9 cellular contexts compared by ENCODE assay signal in genomic region chr22:39077513-39077840, GRCh38. TPM values are rescaled to one million over a fixed set of nuclear protein-coding genes. Genes with fewer than 3 reads are reported as not detected.
DNase-seq lines count a peak whose midpoint lies in the region; ATAC-seq, FAIRE-seq and TF ChIP-seq lines count a peak whose summit lies in the region.
"Had no signal": no experiment of that assay in that cellular context is flagged by ENCODE, and none has a peak within 500 bp of the region (broad histone marks: within the 10 kb centered on the region; RNA-seq: fewer than 3 reads in every experiment).

No MANE protein-coding gene starts in this region.

- H3K27me3 ChIP-seq in CD8-positive, alpha-beta T cell (ENCODE audit: insufficient read depth, low read length): no peaks in the 10 kb centered on the region
- H3K27me3 ChIP-seq in Karpas-422 (ENCODE audit: low read length) (no peaks in the 10 kb centered on the region), H1 (replicated peaks in 1 of 4; ENCODE audit: control insufficient read depth in 3 of 4, extremely low read depth in 1 of 4, insufficient read depth in 3 of 4, low read length in 3 of 4) (no peaks in the 10 kb centered on the region), osteoblast (ENCODE audit: insufficient read depth, low read length) (no peaks in the 10 kb centered on the region)

- FAIRE-seq in H1 (lab: Jason Lieb, UNC) (no peak), HTR-8/SVneo (lab: Jason Lieb, UNC) (no peak)

- H3K9ac ChIP-seq in Karpas-422 (ENCODE audit: low read length) (peak overlapping the region; percentile 51), H1 (replicated peaks in 1 of 4; ENCODE audit: extremely low read depth in 1 of 4, low read depth in 3 of 4, low read length in 3 of 4) (no peak overlapping the region)

- CTCF ChIA-PET in CD8-positive, alpha-beta T cell (lab: Charles Lee): interaction anchor here (1.4 kb wide), 2 partner anchors 12 to 70 kb away, joined by 3 read pairs; no protein-coding TSS in a partner anchor
- CTCF ChIA-PET in H1 (lab: Charles Lee; ENCODE audit: partially characterized antibody): no interaction called here

- no peaks in the 10 kb centered on the region for H3K27me3 Mint-ChIP-seq in CD8-positive, alpha-beta T cell (ENCODE audit: low read depth)

- H4K5ac ChIP-seq in H1 (ENCODE audit: insufficient read length, low read depth, low read length): peak overlapping the region; percentile 52

- peak overlapping the region; percentile 89 for H3K4me3 Mint-ChIP-seq in CD8-positive, alpha-beta T cell

- POLR2A ChIA-PET in CD8-positive, alpha-beta T cell (lab: Charles Lee): no interaction called here
- POLR2A ChIA-PET in H1 (lab: Charles Lee; ENCODE audit: partially characterized antibody): no interaction called here

- H3K23ac ChIP-seq in H1 (ENCODE audit: insufficient read length): no peak overlapping the region

- H2AFZ ChIP-seq in Karpas-422 (ENCODE audit: low read length) (0 out of 2 replicates have a peak overlapping the region, but pooled peaks have one; percentile 62), H1 (ENCODE audit: low read length) (no peak overlapping the region), osteoblast (ENCODE audit: low read length) (peak overlapping the region; percentile 80)

- no peak for TF ChIP-seq EP300 in H1 (IDR thresholded peaks at IDR 0.05; ENCODE audit: borderline replicate concordance in 1 of 2, low read depth in 2 of 2, low read length in 2 of 2)

- DNase-seq in CD8-positive, alpha-beta T cell: peak in 1 of 7 experiments; percentile 18
- DNase-seq in Karpas-422 (no peak), H1 (ENCODE audit: low read depth in 1 of 2, low spot score in 2 of 2) (no peak), osteoblast (ENCODE audit: insufficient read length, low spot score, missing footprints) (peak; percentile 66), HTR-8/SVneo (ENCODE audit: insufficient read length, low spot score) (no peak), NCI-H187 (lab: John Stamatoyannopoulos, UW) (no peak)

- H3K4me3 ChIP-seq in CD8-positive, alpha-beta T cell (ENCODE audit: low read depth, low read length): peak overlapping the region; percentile 87
- H3K4me3 ChIP-seq in Karpas-422 (ENCODE audit: low read length): peak overlapping the region; percentile 40; the same call in 1 of the 2 replicates
- peak overlapping the region in 1 of 4 experiments; percentile 28; a peak in 1 of 8 replicates for H3K4me3 ChIP-seq in H1 (ENCODE audit: extremely low read depth in 1 of 4, insufficient read depth in 2 of 4, low read depth in 3 of 4, low read length in 4 of 4)
- peak overlapping the region; percentile 75 for H3K4me3 ChIP-seq in osteoblast (ENCODE audit: insufficient read depth, low read length)

- H3K36me3 Mint-ChIP-seq in CD8-positive, alpha-beta T cell: peaks cover 32% of the 10 kb centered on the region

- peak overlapping the region; percentile 72 for H3K27ac ChIP-seq in CD8-positive, alpha-beta T cell (ENCODE audit: low read depth, low read length)
- H3K27ac ChIP-seq in Karpas-422 (ENCODE audit: low read length): no peak overlapping the region
- no peak overlapping the region for H3K27ac ChIP-seq in H1 (ENCODE audit: low read depth, low read length)
- no peak overlapping the region for H3K27ac ChIP-seq in osteoblast (ENCODE audit: low read depth, low read length)

- no peaks in the 10 kb centered on the region for H3K79me2 ChIP-seq in Karpas-422 (ENCODE audit: low read length)
- H3K79me2 ChIP-seq in H1 (ENCODE audit: control insufficient read depth in 1 of 2, insufficient read depth in 2 of 2, low read length in 2 of 2): no peaks in the 10 kb centered on the region
- H3K79me2 ChIP-seq in osteoblast (ENCODE audit: insufficient read depth, low read length): no peaks in the 10 kb centered on the region

- no peak overlapping the region for H3K14ac ChIP-seq in H1 (ENCODE audit: insufficient read length)

- no peak overlapping the region for H3K56ac ChIP-seq in H1 (replicated peaks; ENCODE audit: insufficient read length, low read depth, low read length)

- no peak overlapping the region; the same call in 1 of the 2 replicates for H2BK15ac ChIP-seq in H1 (ENCODE audit: low read length)

- peak overlapping the region; percentile 95 for H3K27ac Mint-ChIP-seq in CD8-positive, alpha-beta T cell

- TF ChIP-seq CTCF in CD8-positive, alpha-beta T cell (IDR thresholded peaks at IDR 0.05): no peak
- no peak for TF ChIP-seq CTCF in H1 (IDR thresholded peaks at IDR 0.05; ENCODE audit: control extremely low read depth in 1 of 3, insufficient read depth in 1 of 3, low read depth in 1 of 3, low read length in 3 of 3)
- TF ChIP-seq CTCF in osteoblast (IDR thresholded peaks at IDR 0.05; ENCODE audit: extremely low read depth, low read depth, low read length): no peak

- peaks cover 37% of the 10 kb centered on the region for H3K4me1 ChIP-seq in CD8-positive, alpha-beta T cell (ENCODE audit: insufficient read depth, low read length)
- peaks cover 14% of the 10 kb centered on the region for H3K4me1 ChIP-seq in Karpas-422 (ENCODE audit: low read length)
- peaks cover 0 to 7% (median 0%) of the 10 kb centered on the region in 4 experiments; a peak in 4 of 7 replicates for H3K4me1 ChIP-seq in H1 (replicated peaks in 1 of 4; ENCODE audit: control insufficient read depth in 3 of 4, insufficient read depth in 4 of 4, low read length in 3 of 4)
- H3K4me1 ChIP-seq in osteoblast (ENCODE audit: insufficient read depth, low read length): no peaks in the 10 kb centered on the region

- H3K79me1 ChIP-seq in H1 (ENCODE audit: low read depth, low read length): no peaks in the 10 kb centered on the region

- ATAC-seq in CD8-positive, alpha-beta T cell: no peak
- ATAC-seq in HG03378 (IDR thresholded peaks at IDR 0.05; ENCODE audit: unreplicated experiment) (no peak), HG03354 (IDR thresholded peaks at IDR 0.05; ENCODE audit: poor library complexity, severe bottlenecking, unreplicated experiment) (no peak)

- H4K8ac ChIP-seq in H1 (ENCODE audit: extremely low read depth, insufficient read depth, low read length): no peak overlapping the region

- no peaks in the 10 kb centered on the region for H3K9me2 ChIP-seq in Karpas-422 (replicated peaks; ENCODE audit: insufficient read depth, low read length)

- H3K9me3 Mint-ChIP-seq in CD8-positive, alpha-beta T cell: no peaks in the 10 kb centered on the region

- intact Hi-C loops in CD8-positive, alpha-beta T cell (cut with DNase I, micrococcal nuclease): loop anchor here (5.0 kb wide), 2 partner anchors 40 to 65 kb away; partner anchors contain the start of gene APOBEC3C (in 1 of the 2)

- TF ChIP-seq POLR2A in H1 (IDR thresholded peaks at IDR 0.05; ENCODE audit: control extremely low read depth in 1 of 2, low read depth in 2 of 2, low read length in 2 of 2): no peak

- H4K20me1 ChIP-seq in Karpas-422 (ENCODE audit: insufficient read depth, low read depth, low read length): no peaks in the 10 kb centered on the region
- no peaks in the 10 kb centered on the region for H4K20me1 ChIP-seq in H1 (replicated peaks in 1 of 2; ENCODE audit: control insufficient read depth in 1 of 2, insufficient read depth in 2 of 2, low read length in 2 of 2)
- no peaks in the 10 kb centered on the region for H4K20me1 ChIP-seq in osteoblast (ENCODE audit: insufficient read depth, low read length)

- H3K4me2 ChIP-seq in Karpas-422 (ENCODE audit: low read depth, low read length, poor library complexity, severe bottlenecking): peak overlapping the region; percentile 20
- peak overlapping the region in 1 of 2 experiments; percentile 39; a peak in 1 of 4 replicates for H3K4me2 ChIP-seq in H1 (ENCODE audit: insufficient read depth in 1 of 2, low read depth in 2 of 2, low read length in 2 of 2)
- H3K4me2 ChIP-seq in osteoblast (ENCODE audit: insufficient read depth, low read length): peak overlapping the region; percentile 84

- H3K4me1 Mint-ChIP-seq in CD8-positive, alpha-beta T cell (ENCODE audit: low read depth): peaks cover 50% of the 10 kb centered on the region

- 89% methylated on average over 3 of the region's 4 CpGs; no CpG with 5 or more reads in 1 of the 2 experiments for WGBS in H1 (ENCODE audit: extremely low coverage in 1 of 2, insufficient coverage in 1 of 2, insufficient read length in 1 of 2, insufficient replicate concordance in 2 of 2, low coverage in 1 of 2, low lambda C conversion rate in 2 of 2, missing lambda C conversion rate in 1 of 2), 2 experiments

- no peak overlapping the region for H2BK5ac ChIP-seq in H1 (ENCODE audit: low read depth, low read length)

- H3K36me3 ChIP-seq in CD8-positive, alpha-beta T cell (ENCODE audit: insufficient read depth, low read length): peaks cover 13% of the 10 kb centered on the region
- H3K36me3 ChIP-seq in Karpas-422 (ENCODE audit: insufficient read depth, low read length): no peaks in the 10 kb centered on the region
- H3K36me3 ChIP-seq in H1 (ENCODE audit: control insufficient read depth in 2 of 4, insufficient read depth in 4 of 4, low read length in 3 of 4): no peaks in the 10 kb centered on the region
- no peaks in the 10 kb centered on the region for H3K36me3 ChIP-seq in osteoblast (ENCODE audit: insufficient read depth, low read length)

- TF ChIP-seq RAD21 in H1 (IDR thresholded peaks at IDR 0.05 in 1 of 2, conservative IDR thresholded peaks at IDR 0.05 in 1 of 2; ENCODE audit: low read depth in 2 of 2, low read length in 2 of 2): no peak

- no peak overlapping the region for H4K91ac ChIP-seq in H1 (replicated peaks; ENCODE audit: insufficient read length, low read length)

- no peak overlapping the region for H2BK12ac ChIP-seq in H1 (ENCODE audit: low read depth, low read length)

- H3K18ac ChIP-seq in H1 (ENCODE audit: extremely low read depth, low read length): no peak overlapping the region; the same call in 1 of the 2 replicates

- H3K9me3 ChIP-seq in CD8-positive, alpha-beta T cell (ENCODE audit: low read length): no peaks in the 10 kb centered on the region
- H3K9me3 ChIP-seq in Karpas-422 (ENCODE audit: low read length) (no peaks in the 10 kb centered on the region), H1 (ENCODE audit: insufficient read depth in 2 of 2, low read depth in 1 of 2, low read length in 1 of 2) (no peaks in the 10 kb centered on the region), osteoblast (ENCODE audit: low read depth, low read length) (no peaks in the 10 kb centered on the region)

- H2AK5ac ChIP-seq in H1 (ENCODE audit: low read depth, low read length): no peak overlapping the region

- H3K4ac ChIP-seq in H1 (replicated peaks; ENCODE audit: insufficient read length, low read depth, low read length): no peak overlapping the region

- H2BK20ac ChIP-seq in H1 (ENCODE audit: low read length): no peak overlapping the region; the same call in 1 of the 2 replicates

- no peak overlapping the region for H2BK120ac ChIP-seq in H1 (replicated peaks; ENCODE audit: low read depth, low read length)

- H3K23me2 ChIP-seq in H1 (ENCODE audit: low read depth, low read length): no peaks in the 10 kb centered on the region

RNA-seq across cellular contexts. Expression of gene APOBEC3G, which starts 0.4 kb away (rescaled TPM):
- total RNA-seq in CD8-positive, alpha-beta T cell: 10 to 100 TPM; 44.9 to 45.9 TPM
- 6.0 and 6.5 TPM in 2 replicates for total RNA-seq in Karpas-422 (2014; rRNA removed; shearing (Covaris generic); ENCODE audit: low replicate concordance)
- total RNA-seq in H1 (2021; fragmentation: NEBNext Ultra II Directional; extraction: Animal tissue kit (Norgen Biotek cat#: 25700)): 0.94 and 2.0 TPM in 2 replicates
- polyA plus RNA-seq in H1 (2011; rRNA removed): 1.7 and 2.5 TPM in 2 replicates
- polyA plus RNA-seq in H1 (2011; cell fraction: cytosol; rRNA removed): 2.3 TPM
- polyA plus RNA-seq in H1 (2011; cell fraction: nucleus; rRNA removed): 2.7 TPM
- polyA plus RNA-seq in H1 (2012, experiment 1 of 2): 0.74 to 1.8 TPM (median 1.5 TPM) in 4 replicates
- 1.3 TPM for polyA plus RNA-seq in H1 (2012, experiment 2 of 2)
- polyA plus RNA-seq in H1 (2013, experiment 1 of 2): 1.2 TPM
- 1.1 TPM for polyA plus RNA-seq in H1 (2013, experiment 2 of 2)
- 2.6 and 2.7 TPM in 2 replicates for polyA minus RNA-seq in H1 (2011; rRNA and poly(A)+ RNA removed)
- polyA minus RNA-seq in H1 (2011; cell fraction: cytosol; rRNA and poly(A)+ RNA removed): 1.5 TPM
- polyA minus RNA-seq in H1 (2011; cell fraction: nucleus; rRNA and poly(A)+ RNA removed): 2.7 TPM
- 15.6 and 18.1 TPM in 2 replicates for total RNA-seq in osteoblast

RNA-seq across cellular contexts. Expression of gene APOBEC3H, which starts 19.6 kb away (rescaled TPM):
- 1 to 10 TPM; 1.6 TPM for total RNA-seq in CD8-positive, alpha-beta T cell
- not detected in 2 replicates for total RNA-seq in Karpas-422 (2014; rRNA removed; shearing (Covaris generic); ENCODE audit: low replicate concordance)
- 0.47 and 0.48 TPM in 2 replicates for total RNA-seq in H1 (2021; fragmentation: NEBNext Ultra II Directional; extraction: Animal tissue kit (Norgen Biotek cat#: 25700))
- polyA plus RNA-seq in H1 (2011; rRNA removed): 0.52 and 0.56 TPM in 2 replicates
- polyA plus RNA-seq in H1 (2011; cell fraction: cytosol; rRNA removed): 0.45 TPM
- polyA plus RNA-seq in H1 (2011; cell fraction: nucleus; rRNA removed): 0.58 TPM
- 0.44 to 1.3 TPM (median 0.92 TPM) in 3 of 4 replicates, not detected in the other for polyA plus RNA-seq in H1 (2012, experiment 1 of 2)
- polyA plus RNA-seq in H1 (2012, experiment 2 of 2): 0.63 TPM
- 0.65 TPM for polyA plus RNA-seq in H1 (2013, experiment 1 of 2)
- 0.66 TPM for polyA plus RNA-seq in H1 (2013, experiment 2 of 2)
- polyA minus RNA-seq in H1 (2011; rRNA and poly(A)+ RNA removed): 1.4 and 1.8 TPM in 2 replicates
- polyA minus RNA-seq in H1 (2011; cell fraction: cytosol; rRNA and poly(A)+ RNA removed): not detected
- polyA minus RNA-seq in H1 (2011; cell fraction: nucleus; rRNA and poly(A)+ RNA removed): not detected
- not detected in 2 replicates for total RNA-seq in osteoblast
- total RNA-seq: myocyte had no signal

RNA-seq across cellular contexts. Expression of gene APOBEC3F, which starts 36.8 kb away (rescaled TPM):
- 1 to 10 TPM; 6.7 to 8.3 TPM for total RNA-seq in CD8-positive, alpha-beta T cell
- total RNA-seq in Karpas-422 (2014; rRNA removed; shearing (Covaris generic); ENCODE audit: low replicate concordance): 0.93 and 2.6 TPM in 2 replicates
- total RNA-seq in H1 (2021; fragmentation: NEBNext Ultra II Directional; extraction: Animal tissue kit (Norgen Biotek cat#: 25700)): 7.3 and 9.7 TPM in 2 replicates
- 4.0 and 5.5 TPM in 2 replicates for polyA plus RNA-seq in H1 (2011; rRNA removed)
- polyA plus RNA-seq in H1 (2011; cell fraction: cytosol; rRNA removed): 3.1 TPM
- 4.0 TPM for polyA plus RNA-seq in H1 (2011; cell fraction: nucleus; rRNA removed)
- polyA plus RNA-seq in H1 (2012, experiment 1 of 2): 3.8 to 5.7 TPM (median 4.8 TPM) in 4 replicates
- polyA plus RNA-seq in H1 (2012, experiment 2 of 2): 2.6 TPM
- polyA plus RNA-seq in H1 (2013, experiment 1 of 2): 4.7 TPM
- 4.7 TPM for polyA plus RNA-seq in H1 (2013, experiment 2 of 2)
- polyA minus RNA-seq in H1 (2011; rRNA and poly(A)+ RNA removed): 6.5 and 6.8 TPM in 2 replicates
- polyA minus RNA-seq in H1 (2011; cell fraction: cytosol; rRNA and poly(A)+ RNA removed): 5.7 TPM
- polyA minus RNA-seq in H1 (2011; cell fraction: nucleus; rRNA and poly(A)+ RNA removed): 4.4 TPM
- 3.5 and 5.1 TPM in 2 replicates for total RNA-seq in osteoblast

RNA-seq across cellular contexts. Expression of gene APOBEC3D, which starts 56.5 kb away (rescaled TPM):
- total RNA-seq in CD8-positive, alpha-beta T cell: 1 to 10 TPM; 6.3 to 7.1 TPM
- 2.1 and 4.3 TPM in 2 replicates for total RNA-seq in Karpas-422 (2014; rRNA removed; shearing (Covaris generic); ENCODE audit: low replicate concordance)
- 5.5 and 7.2 TPM in 2 replicates for total RNA-seq in H1 (2021; fragmentation: NEBNext Ultra II Directional; extraction: Animal tissue kit (Norgen Biotek cat#: 25700))
- polyA plus RNA-seq in H1 (2011; rRNA removed): 2.2 and 4.3 TPM in 2 replicates
- polyA plus RNA-seq in H1 (2011; cell fraction: cytosol; rRNA removed): 2.7 TPM
- 5.2 TPM for polyA plus RNA-seq in H1 (2011; cell fraction: nucleus; rRNA removed)
- 5.2 to 9.9 TPM (median 8.0 TPM) in 4 replicates for polyA plus RNA-seq in H1 (2012, experiment 1 of 2)
- polyA plus RNA-seq in H1 (2012, experiment 2 of 2): 3.9 TPM
- 3.9 TPM for polyA plus RNA-seq in H1 (2013, experiment 1 of 2)
- 4.6 TPM for polyA plus RNA-seq in H1 (2013, experiment 2 of 2)
- polyA minus RNA-seq in H1 (2011; rRNA and poly(A)+ RNA removed): 7.2 and 9.4 TPM in 2 replicates
- polyA minus RNA-seq in H1 (2011; cell fraction: cytosol; rRNA and poly(A)+ RNA removed): 2.7 TPM
- 3.5 TPM for polyA minus RNA-seq in H1 (2011; cell fraction: nucleus; rRNA and poly(A)+ RNA removed)
- total RNA-seq in osteoblast: 3.2 and 4.0 TPM in 2 replicates
- total RNA-seq: myocyte had no signal
